12 cellular contexts compared by ENCODE assay signal in the genomic region with DNA sequence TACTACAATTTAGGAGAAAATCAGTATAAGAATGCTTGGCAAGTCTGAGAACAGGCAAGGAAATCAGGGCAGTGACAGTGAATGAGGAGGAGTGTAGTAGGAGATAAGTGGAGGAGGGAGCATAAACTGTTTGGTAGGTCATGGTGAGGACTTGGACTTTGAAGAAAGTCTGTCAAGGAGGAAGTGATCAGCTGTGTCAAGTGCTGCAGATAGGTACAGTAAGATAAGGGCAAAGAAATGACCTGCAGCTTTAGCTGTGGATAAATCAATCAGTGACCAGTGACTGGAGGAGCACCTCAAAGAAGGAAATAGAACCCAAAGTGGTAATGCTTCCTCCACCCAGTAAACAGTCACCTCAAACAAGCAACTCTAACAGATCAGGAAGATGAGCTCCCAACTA.
DNase-seq lines count a peak whose midpoint lies in the region; ATAC-seq and TF ChIP-seq lines count a peak whose summit lies in the region.
"Had no signal": no experiment of that assay in that cellular context is flagged by ENCODE, and none has a peak within 500 bp of the region (broad histone marks: within the 10 kb centered on the region; RNA-seq: fewer than 3 reads in every experiment).

No MANE protein-coding gene starts in this region.

- CTCF ChIA-PET in activated naive CD4-positive, alpha-beta T cell treated with anti-CD3 and anti-CD28 coated beads for 36 hours (lab: Charles Lee), result interaction anchor here (2.2 kb wide), 1 partner anchor 61 kb away, joined by 10 read pairs; no protein-coding TSS in a partner anchor
- CTCF ChIA-PET in activated CD4-positive, alpha-beta memory T cell treated with anti-CD3 and anti-CD28 coated beads, Interleukin-2, amount 10 ng/mL, durations not matched to agents 7 days and 5 days (lab: Charles Lee), result interaction anchor here (0.8 to 1.5 kb wide), 2 partner anchors 19 to 307 kb away, joined by 4 to 5 read pairs; no protein-coding TSS in a partner anchor

- intact Hi-C loops in activated naive CD4-positive, alpha-beta T cell treated with anti-CD3 and anti-CD28 coated beads for 36 hours (cut with micrococcal nuclease), result no loop called here

- in situ Hi-C loops in ACHN (cut with HindIII; ENCODE audit: low pct_ligation_motif_present, low pct_unique_long_range_greater_than_20kb, low sequenced_read_pairs), result no loop called here

- TF ChIP-seq CTCF in coronary artery (IDR thresholded peaks at IDR 0.05), result no peak

- H3K4me1 Mint-ChIP-seq in activated naive CD4-positive, alpha-beta T cell treated with anti-CD3 and anti-CD28 coated beads for 36 hours (ENCODE audit: low read depth), result peaks cover 73% of the 10 kb centered on the region
- peaks cover 65% of the 10 kb centered on the region for H3K4me1 Mint-ChIP-seq in activated CD4-positive, alpha-beta memory T cell treated with anti-CD3 and anti-CD28 coated beads, Interleukin-2, amount 10 ng/mL, durations not matched to agents 7 days and 5 days
- peaks cover 68% of the 10 kb centered on the region for H3K4me1 Mint-ChIP-seq in stimulated activated effector memory CD8-positive, alpha-beta T cell treated with anti-CD3 and anti-CD28 coated beads, Interleukin-12 subunit alpha, Interleukin-12 subunit beta, amount 100 ng/mL, for 72 hours

- no peak overlapping the region for H3K27ac ChIP-seq in coronary artery
- H3K27ac ChIP-seq: HL-60 had no signal

- DNase-seq in activated naive CD4-positive, alpha-beta T cell treated with anti-CD3 and anti-CD28 coated beads for 36 hours, result no peak
- DNase-seq in activated naive CD4-positive, alpha-beta T cell treated with anti-CD3 and anti-CD28 coated beads, Interleukin-2, amount 50 U/mL, for 16 hours, result no peak
- no peak for DNase-seq in activated CD4-positive, alpha-beta memory T cell treated with anti-CD3 and anti-CD28 coated beads, Interleukin-2, amount 10 ng/mL, durations not matched to agents 7 days and 5 days
- DNase-seq in stimulated activated effector memory CD8-positive, alpha-beta T cell treated with anti-CD3 and anti-CD28 coated beads, Interleukin-12 subunit alpha, Interleukin-12 subunit beta, amount 100 ng/mL, for 72 hours (ENCODE audit: low spot score in 2 of 2), result no peak
- DNase-seq in coronary artery (ENCODE audit: low spot score) (no peak), ACHN (no peak)
- DNase-seq: effector CD8-positive, alpha-beta T cell; NCI-H187 had no signal

- H3K36me3 Mint-ChIP-seq in activated naive CD4-positive, alpha-beta T cell treated with anti-CD3 and anti-CD28 coated beads for 36 hours (ENCODE audit: low read depth), result peaks cover 1% of the 10 kb centered on the region
- H3K36me3 Mint-ChIP-seq in activated CD4-positive, alpha-beta memory T cell treated with anti-CD3 and anti-CD28 coated beads, Interleukin-2, amount 10 ng/mL, durations not matched to agents 7 days and 5 days (ENCODE audit: low read depth), result peaks cover 26% of the 10 kb centered on the region
- H3K36me3 Mint-ChIP-seq in stimulated activated effector memory CD8-positive, alpha-beta T cell treated with anti-CD3 and anti-CD28 coated beads, Interleukin-12 subunit alpha, Interleukin-12 subunit beta, amount 100 ng/mL, for 72 hours, result peaks cover 36% of the 10 kb centered on the region

- H3K4me3 ChIP-seq in coronary artery, result no peak overlapping the region

- ATAC-seq in HG02973 (IDR thresholded peaks at IDR 0.05; ENCODE audit: unreplicated experiment) (peak; percentile 44), HG02840 (IDR thresholded peaks at IDR 0.05; ENCODE audit: low FRiP score, unreplicated experiment) (no peak)
- peak; percentile 14 for ATAC-seq in stimulated activated effector memory CD8-positive, alpha-beta T cell treated with anti-CD3 and anti-CD28 coated beads, Interleukin-12 subunit alpha, Interleukin-12 subunit beta, amount 100 ng/mL, for 72 hours

- no peaks in the 10 kb centered on the region for H3K27me3 Mint-ChIP-seq in activated naive CD4-positive, alpha-beta T cell treated with anti-CD3 and anti-CD28 coated beads for 36 hours (ENCODE audit: low read depth)
- H3K27me3 Mint-ChIP-seq in activated CD4-positive, alpha-beta memory T cell treated with anti-CD3 and anti-CD28 coated beads, Interleukin-2, amount 10 ng/mL, durations not matched to agents 7 days and 5 days, result no peaks in the 10 kb centered on the region

- H3K4me3 Mint-ChIP-seq in activated naive CD4-positive, alpha-beta T cell treated with anti-CD3 and anti-CD28 coated beads for 36 hours, result no peak overlapping the region
- no peak overlapping the region for H3K4me3 Mint-ChIP-seq in activated CD4-positive, alpha-beta memory T cell treated with anti-CD3 and anti-CD28 coated beads, Interleukin-2, amount 10 ng/mL, durations not matched to agents 7 days and 5 days
- H3K4me3 Mint-ChIP-seq in stimulated activated effector memory CD8-positive, alpha-beta T cell treated with anti-CD3 and anti-CD28 coated beads, Interleukin-12 subunit alpha, Interleukin-12 subunit beta, amount 100 ng/mL, for 72 hours, result no peak overlapping the region
- H3K4me3 Mint-ChIP-seq: neural crest cell had no signal

- H3K9me3 Mint-ChIP-seq in activated naive CD4-positive, alpha-beta T cell treated with anti-CD3 and anti-CD28 coated beads for 36 hours, result no peaks in the 10 kb centered on the region
- H3K9me3 Mint-ChIP-seq in activated CD4-positive, alpha-beta memory T cell treated with anti-CD3 and anti-CD28 coated beads, Interleukin-2, amount 10 ng/mL, durations not matched to agents 7 days and 5 days, result no peaks in the 10 kb centered on the region
- H3K9me3 Mint-ChIP-seq in stimulated activated effector memory CD8-positive, alpha-beta T cell treated with anti-CD3 and anti-CD28 coated beads, Interleukin-12 subunit alpha, Interleukin-12 subunit beta, amount 100 ng/mL, for 72 hours, result no peaks in the 10 kb centered on the region
- H3K9me3 Mint-ChIP-seq: neural crest cell had no signal

- peak overlapping the region; percentile 18 for H3K27ac Mint-ChIP-seq in activated naive CD4-positive, alpha-beta T cell treated with anti-CD3 and anti-CD28 coated beads for 36 hours
- H3K27ac Mint-ChIP-seq in activated CD4-positive, alpha-beta memory T cell treated with anti-CD3 and anti-CD28 coated beads, Interleukin-2, amount 10 ng/mL, durations not matched to agents 7 days and 5 days, result peak overlapping the region; percentile 71
- H3K27ac Mint-ChIP-seq in stimulated activated effector memory CD8-positive, alpha-beta T cell treated with anti-CD3 and anti-CD28 coated beads, Interleukin-12 subunit alpha, Interleukin-12 subunit beta, amount 100 ng/mL, for 72 hours, result peak overlapping the region; percentile 0

- POLR2A ChIA-PET in activated CD4-positive, alpha-beta memory T cell treated with anti-CD3 and anti-CD28 coated beads, Interleukin-2, amount 10 ng/mL, durations not matched to agents 7 days and 5 days (lab: Charles Lee), result interaction anchor here (1.0 to 6.1 kb wide), 3 partner anchors 13 to 268 kb away, joined by 3 to 62 read pairs (median 13); partner anchors contain the start of gene FNIP1

Comparison
In these comparisons a context has a peak if more than half of its experiments do, and no peak if none do; other contexts are left out.
1. H3K27ac Mint-ChIP-seq: peak in every context shown above with its lines; median percentile 71 in activated CD4-positive, alpha-beta memory T cell treated with anti-CD3 and anti-CD28 coated beads, Interleukin-2, amount 10 ng/mL, durations not matched to agents 7 days and 5 days; 18 in activated naive CD4-positive, alpha-beta T cell treated with anti-CD3 and anti-CD28 coated beads for 36 hours; 0 in stimulated activated effector memory CD8-positive, alpha-beta T cell treated with anti-CD3 and anti-CD28 coated beads, Interleukin-12 subunit alpha, Interleukin-12 subunit beta, amount 100 ng/mL, for 72 hours.